Comparison of ENCODE assay signal across 27 cellular contexts in the genomic region with DNA sequence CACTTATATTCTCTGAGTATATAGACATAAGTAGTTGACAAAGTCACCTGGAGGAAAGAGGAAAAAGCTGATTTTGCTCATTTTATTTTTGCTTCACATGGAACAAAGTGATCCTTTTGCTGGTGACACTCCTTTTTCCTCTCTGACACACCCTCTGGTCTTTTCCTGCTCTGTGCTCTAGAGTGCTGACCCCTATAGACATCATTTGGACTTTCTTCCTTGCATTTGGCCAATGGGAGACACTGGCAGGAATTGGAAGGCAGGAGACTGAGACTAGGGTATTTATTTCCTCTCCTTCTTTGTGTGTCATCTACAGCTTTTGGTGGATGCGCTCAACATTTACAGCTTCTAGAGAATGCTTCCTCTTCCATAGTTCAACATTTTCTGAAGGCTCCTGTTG.
"Had no signal": no experiment of that assay in that cellular context is flagged by ENCODE, and none has a peak within 500 bp of the region (broad histone marks: within the 10 kb centered on the region; RNA-seq: fewer than 3 reads in every experiment).

No MANE protein-coding gene starts in this region.

- H3K4me3 Mint-ChIP-seq: activated naive CD4-positive, alpha-beta T cell treated with anti-CD3 and anti-CD28 coated beads, Interleukin-2, amount 10 ng/mL, durations not matched to agents 7 days and 5 days; activated naive CD8-positive, alpha-beta T cell treated with anti-CD3 and anti-CD28 coated beads for 36 hours; activated T-cell treated with anti-CD3 and anti-CD28 coated beads, Interleukin-2, amount 50 U/mL, for 72 hours; T-helper 2 cell treated with Interferon-gamma antibody and Interleukin-4, amounts not matched to agents 5 μg/mL and 100 μg/mL, for 36 hours had no signal

- H3K27me3 Mint-ChIP-seq: activated naive CD4-positive, alpha-beta T cell treated with anti-CD3 and anti-CD28 coated beads, Interleukin-2, amount 10 ng/mL, durations not matched to agents 7 days and 5 days; activated naive CD8-positive, alpha-beta T cell treated with anti-CD3 and anti-CD28 coated beads for 36 hours had no signal

- H3K4me1 ChIP-seq: Peyer's patch, SJCRH30 had no signal

- H3K4me3 ChIP-seq: cardiac muscle cell, Peyer's patch, SJCRH30 had no signal

- H3K36me3 Mint-ChIP-seq: activated naive CD4-positive, alpha-beta T cell treated with anti-CD3 and anti-CD28 coated beads, Interleukin-2, amount 10 ng/mL, durations not matched to agents 7 days and 5 days; activated naive CD8-positive, alpha-beta T cell treated with anti-CD3 and anti-CD28 coated beads for 36 hours had no signal

- H3K4me1 Mint-ChIP-seq: activated naive CD4-positive, alpha-beta T cell treated with anti-CD3 and anti-CD28 coated beads, Interleukin-2, amount 10 ng/mL, durations not matched to agents 7 days and 5 days; activated naive CD8-positive, alpha-beta T cell treated with anti-CD3 and anti-CD28 coated beads for 36 hours had no signal

- H3K27me3 ChIP-seq: brain microvascular endothelial cell, cardiac muscle cell, Peyer's patch, SJCRH30 had no signal

- H3K27ac Mint-ChIP-seq: activated naive CD4-positive, alpha-beta T cell treated with anti-CD3 and anti-CD28 coated beads, Interleukin-2, amount 10 ng/mL, durations not matched to agents 7 days and 5 days; activated naive CD8-positive, alpha-beta T cell treated with anti-CD3 and anti-CD28 coated beads for 36 hours; activated T-cell treated with anti-CD3 and anti-CD28 coated beads, Interleukin-2, amount 50 U/mL, for 72 hours; activated T-helper 2 cell treated with anti-CD3 and anti-CD28 coated beads, Interferon-gamma antibody, Interleukin-2, Interleukin-4, amounts not matched to agents 10 μg/mL and 5 μg/mL and 100 μg/mL, durations not matched to agents 14 hours and 24 hours and 36 hours; T-helper 2 cell treated with Interferon-gamma antibody and Interleukin-4, amounts not matched to agents 5 μg/mL and 100 μg/mL, for 36 hours had no signal

- H3K27ac ChIP-seq: brain microvascular endothelial cell, cardiac muscle cell, Peyer's patch, RWPE1, SJCRH30 had no signal

- H3K36me3 ChIP-seq: brain microvascular endothelial cell, cardiac muscle cell, Peyer's patch, SJCRH30 had no signal

- DNase-seq: activated CD4-positive, alpha-beta T cell treated with anti-CD3 and anti-CD28 coated beads for 48 hours; activated CD4-positive, alpha-beta T cell treated with anti-CD3 and anti-CD28 coated beads, Interleukin-2, amount 50 U/mL, for 48 hours; activated CD4-positive, CD25-positive, alpha-beta regulatory T cell treated with anti-CD3 and anti-CD28 coated beads, Interleukin-2, amount 50 U/mL, for 72 hours; activated CD8-positive, alpha-beta memory T cell treated with anti-CD3 and anti-CD28 coated beads for 24 hours; activated gamma-delta T cell treated with Interleukin-2 at 50 U/mL for 16 hours; activated naive CD4-positive, alpha-beta T cell treated with anti-CD3 and anti-CD28 coated beads, Interleukin-2, amount 10 ng/mL, durations not matched to agents 7 days and 5 days; activated naive CD8-positive, alpha-beta T cell treated with anti-CD3 and anti-CD28 coated beads for 36 hours; activated T-cell treated with anti-CD3 and anti-CD28 coated beads for 4 hours; activated T-cell treated with anti-CD3 and anti-CD28 coated beads, Interleukin-2, amount 50 U/mL, for 72 hours; brain microvascular endothelial cell; KG1; NCI-H1092; NCI-H1417; NCI-H1930; NCI-H2107; NCI-H2171 treated with DMSO at 0.1 percent for 48 hours; NCI-H226; NCI-H526; NCI-H82; Peyer's patch; Right ventricle myocardium superior; SW 1271 had no signal

- H3K9me3 Mint-ChIP-seq: activated naive CD4-positive, alpha-beta T cell treated with anti-CD3 and anti-CD28 coated beads, Interleukin-2, amount 10 ng/mL, durations not matched to agents 7 days and 5 days; activated naive CD8-positive, alpha-beta T cell treated with anti-CD3 and anti-CD28 coated beads for 36 hours; activated T-cell treated with anti-CD3 and anti-CD28 coated beads, Interleukin-2, amount 50 U/mL, for 72 hours; activated T-helper 2 cell treated with anti-CD3 and anti-CD28 coated beads, Interferon-gamma antibody, Interleukin-2, Interleukin-4, amounts not matched to agents 10 μg/mL and 5 μg/mL and 100 μg/mL, durations not matched to agents 14 hours and 24 hours and 36 hours; T-helper 2 cell treated with Interferon-gamma antibody and Interleukin-4, amounts not matched to agents 5 μg/mL and 100 μg/mL, for 36 hours had no signal

- H3K9me3 ChIP-seq: Peyer's patch, SJCRH30 had no signal
